1 cellular context compared by ENCODE assay signal in the genomic region with DNA sequence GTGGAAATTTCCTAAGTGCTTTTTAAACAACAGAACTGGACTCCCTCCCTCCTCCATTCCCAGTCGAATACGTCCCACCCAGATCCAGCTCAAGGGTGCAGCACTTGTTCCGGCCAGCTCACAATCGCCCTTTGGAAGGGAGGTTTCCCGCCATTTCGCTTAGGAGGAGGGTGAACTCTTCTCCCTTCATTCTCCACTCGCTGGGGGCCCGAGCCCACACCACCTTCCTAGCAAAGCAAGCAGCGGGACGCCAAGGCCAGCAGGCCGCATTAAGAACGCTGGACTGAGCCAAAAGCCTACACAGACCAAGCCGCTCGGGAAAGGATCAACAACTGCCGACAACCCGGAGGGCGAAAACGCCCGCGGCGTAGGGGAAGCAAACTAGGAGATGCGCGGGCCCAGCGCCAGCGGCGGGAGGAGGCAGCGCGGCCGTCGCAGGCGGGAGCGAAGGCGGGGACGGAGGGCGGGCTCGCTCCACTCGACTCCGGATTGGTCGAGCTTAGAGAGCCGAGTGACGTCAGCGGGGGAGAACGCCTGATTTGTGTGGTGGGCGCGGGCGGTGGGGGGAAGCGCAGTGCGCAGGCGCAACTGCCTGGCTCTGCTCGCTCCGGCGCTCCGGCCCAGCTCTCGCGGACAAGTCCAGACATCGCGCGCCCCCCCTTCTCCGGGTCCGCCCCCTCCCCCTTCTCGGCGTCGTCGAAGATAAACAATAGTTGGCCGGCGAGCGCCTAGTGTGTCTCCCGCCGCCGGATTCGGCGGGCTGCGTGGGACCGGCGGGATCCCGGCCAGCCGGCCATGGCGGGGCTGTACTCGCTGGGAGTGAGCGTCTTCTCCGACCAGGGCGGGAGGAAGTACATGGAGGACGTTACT.
TF ChIP-seq lines count a peak whose summit lies in the region.

TSS of gene PPM1D (plus strand) at position 574 of the 870 bp plus-strand sequence. CDS start at position 796, 222 bp downstream.

TF ChIP-seq in HepG2, 621 proteins besides CTCF, POLR2A, EP300 and RAD21 (continued from another document and continues in another):
- TF ChIP-seq ARID5B (CRISPR knock-in tag; IDR thresholded peaks at IDR 0.05) (peak; percentile 67), CHD2 (IDR thresholded peaks at IDR 0.05; ENCODE audit: low read depth, low read length) (peak; percentile 92), CREBL2 (CRISPR knock-in tag; IDR thresholded peaks at IDR 0.05; ENCODE audit: borderline replicate concordance) (peak; percentile 50; the same call in 1 of the 2 replicates), ZBTB25 (CRISPR knock-in tag; IDR thresholded peaks at IDR 0.05) (peak; percentile 90), YEATS2 (CRISPR knock-in tag; IDR thresholded peaks at IDR 0.05; ENCODE audit: borderline replicate concordance) (peak; percentile 89), CERS6 (CRISPR knock-in tag; IDR thresholded peaks at IDR 0.05) (peak; percentile 80; the same call in 1 of the 2 replicates), ZNF792 (CRISPR knock-in tag; IDR thresholded peaks at IDR 0.05) (peak; percentile 98), RFXANK (CRISPR knock-in tag; IDR thresholded peaks at IDR 0.05) (peak; percentile 95), ARNT2 (CRISPR knock-in tag; IDR thresholded peaks at IDR 0.05; ENCODE audit: low read depth) (peak; percentile 94), REPIN1 (CRISPR knock-in tag; IDR thresholded peaks at IDR 0.05; ENCODE audit: borderline replicate concordance, low read depth) (peak; percentile 95), STAG1 (CRISPR knock-in tag; IDR thresholded peaks at IDR 0.05) (peak; percentile 13; the same call in 1 of the 2 replicates), AFF4 (CRISPR knock-in tag; IDR thresholded peaks at IDR 0.05) (no peak; the same call in 1 of the 2 replicates), ZNF256 (CRISPR knock-in tag; conservative IDR thresholded peaks at IDR 0.05) (peak; percentile 93; the same call in 1 of the 2 replicates), ZNF879 (CRISPR knock-in tag; IDR thresholded peaks at IDR 0.05) (peak; percentile 90; the same call in 1 of the 2 replicates), RBM22 (optimal IDR thresholded peaks at IDR 0.05; ENCODE audit: low read length) (peak; percentile 94), ZNF451 (CRISPR knock-in tag; IDR thresholded peaks at IDR 0.05) (peak; percentile 85; the same call in 1 of the 2 replicates), ZNF235 (CRISPR knock-in tag; IDR thresholded peaks at IDR 0.05; ENCODE audit: borderline replicate concordance) (no peak; the same call in 1 of the 2 replicates), SP140L (CRISPR knock-in tag; IDR thresholded peaks at IDR 0.05; ENCODE audit: borderline replicate concordance) (0 out of 2 replicates have a peak, but pooled peaks have one; percentile 58), SRSF4 (IDR thresholded peaks at IDR 0.05; ENCODE audit: low read depth, low read length, poor library complexity, severe bottlenecking) (peak; percentile 60), MEIS1 (CRISPR knock-in tag; IDR thresholded peaks at IDR 0.05; ENCODE audit: borderline replicate concordance) (0 out of 2 replicates have a peak, but pooled peaks have one; percentile 67), ZMAT5 (CRISPR knock-in tag; IDR thresholded peaks at IDR 0.05; ENCODE audit: borderline replicate concordance, low read depth) (no peak), ZNF275 (CRISPR knock-in tag; IDR thresholded peaks at IDR 0.05; ENCODE audit: borderline replicate concordance) (peak; percentile 100), KDM1A (CRISPR knock-in tag; IDR thresholded peaks at IDR 0.05) (peak; percentile 33; the same call in 1 of the 2 replicates), RARG (CRISPR knock-in tag; IDR thresholded peaks at IDR 0.05; ENCODE audit: low read depth) (peak; percentile 4; the same call in 1 of the 2 replicates), TARDBP (CRISPR knock-in tag; IDR thresholded peaks at IDR 0.05) (peak; percentile 78), ZNF234 (CRISPR knock-in tag; conservative IDR thresholded peaks at IDR 0.05) (0 out of 2 replicates have a peak, but pooled peaks have one; percentile 32), FOXK2 (IDR thresholded peaks at IDR 0.05) (no peak; the same call in 1 of the 2 replicates), TOE1 (CRISPR knock-in tag; IDR thresholded peaks at IDR 0.05) (no peak; the same call in 1 of the 2 replicates), E2F2 (CRISPR knock-in tag; IDR thresholded peaks at IDR 0.05; ENCODE audit: borderline replicate concordance) (peak; percentile 99; the same call in 1 of the 2 replicates)
- TF ChIP-seq, protein P1, sequence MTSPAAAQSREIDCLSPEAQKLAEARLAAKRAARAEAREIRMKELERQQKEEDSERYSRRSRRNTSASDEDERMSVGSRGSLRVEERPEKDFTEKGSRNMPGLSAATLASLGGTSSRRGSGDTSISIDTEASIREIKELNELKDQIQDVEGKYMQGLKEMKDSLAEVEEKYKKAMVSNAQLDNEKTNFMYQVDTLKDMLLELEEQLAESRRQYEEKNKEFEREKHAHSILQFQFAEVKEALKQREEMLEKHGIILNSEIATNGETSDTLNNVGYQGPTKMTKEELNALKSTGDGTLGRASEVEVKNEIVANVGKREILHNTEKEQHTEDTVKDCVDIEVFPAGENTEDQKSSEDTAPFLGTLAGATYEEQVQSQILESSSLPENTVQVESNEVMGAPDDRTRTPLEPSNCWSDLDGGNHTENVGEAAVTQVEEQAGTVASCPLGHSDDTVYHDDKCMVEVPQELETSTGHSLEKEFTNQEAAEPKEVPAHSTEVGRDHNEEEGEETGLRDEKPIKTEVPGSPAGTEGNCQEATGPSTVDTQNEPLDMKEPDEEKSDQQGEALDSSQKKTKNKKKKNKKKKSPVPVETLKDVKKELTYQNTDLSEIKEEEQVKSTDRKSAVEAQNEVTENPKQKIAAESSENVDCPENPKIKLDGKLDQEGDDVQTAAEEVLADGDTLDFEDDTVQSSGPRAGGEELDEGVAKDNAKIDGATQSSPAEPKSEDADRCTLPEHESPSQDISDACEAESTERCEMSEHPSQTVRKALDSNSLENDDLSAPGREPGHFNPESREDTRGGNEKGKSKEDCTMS (CRISPR knock-in tag; conservative IDR thresholded peaks at IDR 0.05), result no peak
- TF ChIP-seq, protein P2, sequence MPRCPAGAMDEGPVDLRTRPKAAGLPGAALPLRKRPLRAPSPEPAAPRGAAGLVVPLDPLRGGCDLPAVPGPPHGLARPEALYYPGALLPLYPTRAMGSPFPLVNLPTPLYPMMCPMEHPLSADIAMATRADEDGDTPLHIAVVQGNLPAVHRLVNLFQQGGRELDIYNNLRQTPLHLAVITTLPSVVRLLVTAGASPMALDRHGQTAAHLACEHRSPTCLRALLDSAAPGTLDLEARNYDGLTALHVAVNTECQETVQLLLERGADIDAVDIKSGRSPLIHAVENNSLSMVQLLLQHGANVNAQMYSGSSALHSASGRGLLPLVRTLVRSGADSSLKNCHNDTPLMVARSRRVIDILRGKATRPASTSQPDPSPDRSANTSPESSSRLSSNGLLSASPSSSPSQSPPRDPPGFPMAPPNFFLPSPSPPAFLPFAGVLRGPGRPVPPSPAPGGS (CRISPR knock-in tag; IDR thresholded peaks at IDR 0.05), result peak; percentile 77
- TF ChIP-seq, protein P3, sequence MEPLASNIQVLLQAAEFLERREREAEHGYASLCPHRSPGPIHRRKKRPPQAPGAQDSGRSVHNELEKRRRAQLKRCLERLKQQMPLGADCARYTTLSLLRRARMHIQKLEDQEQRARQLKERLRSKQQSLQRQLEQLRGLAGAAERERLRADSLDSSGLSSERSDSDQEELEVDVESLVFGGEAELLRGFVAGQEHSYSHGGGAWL (CRISPR knock-in tag; IDR thresholded peaks at IDR 0.05), result peak; percentile 95
